1 cellular context compared by ENCODE assay signal in genomic region chr13:98147521-98147920, GRCh38.
TF ChIP-seq lines count a peak whose summit lies in the region.

No MANE protein-coding gene starts in this region.

TF ChIP-seq in IMR-90, 13 proteins besides CTCF, POLR2A, EP300 and RAD21:
- no peak for TF ChIP-seq RCOR1 (IDR thresholded peaks at IDR 0.05; ENCODE audit: insufficient replicate concordance, low read length)
- TF ChIP-seq CHD1 (IDR thresholded peaks at IDR 0.05; ENCODE audit: low read depth, low read length), result no peak
- no peak for TF ChIP-seq FOS (IDR thresholded peaks at IDR 0.05; ENCODE audit: low read depth, low read length)
- no peak for TF ChIP-seq RFX5 (IDR thresholded peaks at IDR 0.05; ENCODE audit: low read depth, low read length)
- TF ChIP-seq MAZ (IDR thresholded peaks at IDR 0.05; ENCODE audit: borderline replicate concordance, low read depth, low read length), result no peak
- TF ChIP-seq NFE2L2 (IDR thresholded peaks at IDR 0.05; ENCODE audit: low read depth, low read length), result no peak
- no peak for TF ChIP-seq USF2 (IDR thresholded peaks at IDR 0.05; ENCODE audit: low read depth, low read length)
- no peak for TF ChIP-seq ELK1 (IDR thresholded peaks at IDR 0.05; ENCODE audit: borderline replicate concordance, low read depth, low read length)
- TF ChIP-seq CEBPB (IDR thresholded peaks at IDR 0.05; ENCODE audit: low read depth, low read length), result no peak
- no peak for TF ChIP-seq BHLHE40 (IDR thresholded peaks at IDR 0.05; ENCODE audit: low read depth, low read length)
- no peak for TF ChIP-seq MAFK (IDR thresholded peaks at IDR 0.05; ENCODE audit: low read depth, low read length)
- TF ChIP-seq MXI1 (IDR thresholded peaks at IDR 0.05; ENCODE audit: borderline replicate concordance, low read depth, low read length), result no peak
- TF ChIP-seq SMC3 (IDR thresholded peaks at IDR 0.05; ENCODE audit: low read depth, low read length), result no peak
